In genomic region chr13:94112227-94112626, GRCh38 we compare ENCODE assay signal across 12 cellular contexts.
DNase-seq lines count a peak whose midpoint lies in the region; ATAC-seq, FAIRE-seq and TF ChIP-seq lines count a peak whose summit lies in the region.
"Had no signal": no experiment of that assay in that cellular context is flagged by ENCODE, and none has a peak within 500 bp of the region (broad histone marks: within the 10 kb centered on the region; RNA-seq: fewer than 3 reads in every experiment).

No MANE protein-coding gene starts in this region.

- H3K9me3 ChIP-seq in right atrium auricular region: no peaks in the 10 kb centered on the region
- H3K9me3 ChIP-seq: uterus had no signal

- no peak overlapping the region for H3K27ac ChIP-seq in right atrium auricular region
- H3K27ac ChIP-seq: parathyroid adenoma, uterus had no signal

- H3K4me1 ChIP-seq in right atrium auricular region: no peaks in the 10 kb centered on the region
- H3K4me1 ChIP-seq: parathyroid adenoma, uterus had no signal

- in situ Hi-C loops in astrocyte of the cerebellum (cut with HindIII; ENCODE audit: low sequenced_read_pairs): no loop called here

- FAIRE-seq in islet of Langerhans (lab: Jason Lieb, UNC) (peak; percentile 17), urothelium cell line (lab: Jason Lieb, UNC) (no peak)

- DNase-seq in Right ventricle myocardium superior (no peak), right atrium auricular region (ENCODE audit: low spot score) (no peak), astrocyte of the cerebellum (ENCODE audit: low read depth) (peak; percentile 94), urothelium cell line (ENCODE audit: low spot score) (peak; percentile 52), GM10266 (ENCODE audit: extremely low spot score) (no peak)
- no peak for DNase-seq in stimulated activated naive CD8-positive, alpha-beta T cell treated with anti-CD3 and anti-CD28 coated beads, Interleukin-15, Interleukin-2, amounts not matched to agents 100 U/mL and 50 U/mL, for 24 hours
- DNase-seq: NCI-H1048, T-helper 2 cell, uterus had no signal

- H3K27me3 ChIP-seq in right atrium auricular region: no peaks in the 10 kb centered on the region
- H3K27me3 ChIP-seq: uterus had no signal

- intact Hi-C loops in Right ventricle myocardium superior (cut with DNase I): no loop called here

- no peaks in the 10 kb centered on the region for H3K36me3 ChIP-seq in right atrium auricular region
- H3K36me3 ChIP-seq: uterus had no signal

- TF ChIP-seq CTCF in right atrium auricular region (IDR thresholded peaks at IDR 0.05): no peak
- TF ChIP-seq CTCF in astrocyte of the cerebellum (IDR thresholded peaks at IDR 0.05; ENCODE audit: low read depth, low read length, missing control alignments): no peak
- TF ChIP-seq CTCF in GM10266 (IDR thresholded peaks at IDR 0.05; ENCODE audit: control insufficient read depth, insufficient read depth, low read depth, missing control alignments): no peak

- no peak overlapping the region for H3K4me3 ChIP-seq in right atrium auricular region
- H3K4me3 ChIP-seq in astrocyte of the cerebellum (ENCODE audit: low read depth, low read length): no peak overlapping the region
- H3K4me3 ChIP-seq: uterus had no signal

- peak; percentile 48 for ATAC-seq in Right ventricle myocardium superior (ENCODE audit: poor library complexity)
- no peak for ATAC-seq in GM18520 (IDR thresholded peaks at IDR 0.05; ENCODE audit: unreplicated experiment)
- ATAC-seq in stimulated activated naive CD8-positive, alpha-beta T cell treated with anti-CD3 and anti-CD28 coated beads, Interleukin-15, Interleukin-2, amounts not matched to agents 100 U/mL and 50 U/mL, for 24 hours: no peak

Comparison
In these comparisons a context has a peak if more than half of its experiments do, and no peak if none do; other contexts are left out.
1. DNase-seq: peak in astrocyte of the cerebellum (single experiment) and urothelium cell line (single experiment); none in Right ventricle myocardium superior (single experiment), right atrium auricular region (single experiment), GM10266 (single experiment) and stimulated activated naive CD8-positive, alpha-beta T cell treated with anti-CD3 and anti-CD28 coated beads, Interleukin-15, Interleukin-2, amounts not matched to agents 100 U/mL and 50 U/mL, for 24 hours (single experiment).